In genomic region chr4:166091914-166092510, GRCh38 we compare ENCODE assay signal across 8 cellular contexts.
DNase-seq lines count a peak whose midpoint lies in the region; ATAC-seq, FAIRE-seq and TF ChIP-seq lines count a peak whose summit lies in the region.

No MANE protein-coding gene starts in this region.

- H3K36me3 Mint-ChIP-seq in nephron (ENCODE audit: low read depth), result no peaks in the 10 kb centered on the region
- no peaks in the 10 kb centered on the region for H3K36me3 Mint-ChIP-seq in stimulated activated memory B cell treated with anti-CD40 and anti-IgM and Interleukin-4, amounts not matched to agents 10 μg/mL and 1 μg/mL and 100 μg/mL, for 72 hours

- no peak for FAIRE-seq in GM19239 (lab: Jason Lieb, UNC)

- H3K27ac ChIP-seq in colonic mucosa, result no peak overlapping the region

- no peak overlapping the region for H3K4me3 Mint-ChIP-seq in nephron
- H3K4me3 Mint-ChIP-seq in stimulated activated memory B cell treated with anti-CD40 and anti-IgM and Interleukin-4, amounts not matched to agents 10 μg/mL and 1 μg/mL and 100 μg/mL, for 72 hours, result no peak overlapping the region

- peak; percentile 84 for ATAC-seq in HG03432 (IDR thresholded peaks at IDR 0.05; ENCODE audit: unreplicated experiment)
- ATAC-seq in stimulated activated memory B cell treated with anti-CD40 and anti-IgM and Interleukin-4, amounts not matched to agents 10 μg/mL and 1 μg/mL and 100 μg/mL, for 72 hours, result no peak

- H3K36me3 ChIP-seq in colonic mucosa, result no peaks in the 10 kb centered on the region

- no peaks in the 10 kb centered on the region for H3K27me3 Mint-ChIP-seq in nephron (ENCODE audit: low read depth)
- H3K27me3 Mint-ChIP-seq in stimulated activated memory B cell treated with anti-CD40 and anti-IgM and Interleukin-4, amounts not matched to agents 10 μg/mL and 1 μg/mL and 100 μg/mL, for 72 hours, result peaks cover 8% of the 10 kb centered on the region

- peak; percentile 51 for DNase-seq in COR-L47 (lab: John Stamatoyannopoulos, UW)
- DNase-seq in GM19239 (ENCODE audit: insufficient read length, low spot score), result peak; percentile 3
- peak; percentile 31 for DNase-seq in NCI-H774 (lab: John Stamatoyannopoulos, UW)
- DNase-seq in colonic mucosa, result no peak
- no peak for DNase-seq in activated CD8-positive, alpha-beta memory T cell treated with anti-CD3 and anti-CD28 coated beads, Interleukin-2, amount 50 U/mL, for 48 hours

- intact Hi-C loops in colonic mucosa (cut with DNase I), result loop anchor here (5.0 kb wide), 2 partner anchors 555 to 600 kb away; no protein-coding TSS in a partner anchor

- H3K4me1 ChIP-seq in colonic mucosa, result no peaks in the 10 kb centered on the region

- no peak overlapping the region for H3K4me3 ChIP-seq in colonic mucosa

- no peaks in the 10 kb centered on the region for H3K9me3 Mint-ChIP-seq in nephron
- H3K9me3 Mint-ChIP-seq in stimulated activated memory B cell treated with anti-CD40 and anti-IgM and Interleukin-4, amounts not matched to agents 10 μg/mL and 1 μg/mL and 100 μg/mL, for 72 hours, result no peaks in the 10 kb centered on the region

- H3K9me3 ChIP-seq in colonic mucosa, result no peaks in the 10 kb centered on the region

- H3K9ac ChIP-seq in colonic mucosa (ENCODE audit: low read depth in 2 of 2, low read length in 2 of 2), result no peak overlapping the region

- H3K27ac Mint-ChIP-seq in nephron, result no peak overlapping the region
- H3K27ac Mint-ChIP-seq in stimulated activated memory B cell treated with anti-CD40 and anti-IgM and Interleukin-4, amounts not matched to agents 10 μg/mL and 1 μg/mL and 100 μg/mL, for 72 hours, result no peak overlapping the region

- TF ChIP-seq CTCF in colonic mucosa (IDR thresholded peaks at IDR 0.05), result peak; percentile 57
- TF ChIP-seq CTCF in nephron (IDR thresholded peaks at IDR 0.05; ENCODE audit: unreplicated experiment in 3 of 3), result peak; percentile 69 to 82 (median 70)

- H3K4me1 Mint-ChIP-seq in nephron, result peaks cover 11% of the 10 kb centered on the region
- no peaks in the 10 kb centered on the region for H3K4me1 Mint-ChIP-seq in stimulated activated memory B cell treated with anti-CD40 and anti-IgM and Interleukin-4, amounts not matched to agents 10 μg/mL and 1 μg/mL and 100 μg/mL, for 72 hours

- H3K27me3 ChIP-seq in colonic mucosa, result no peaks in the 10 kb centered on the region

Comparison
In these comparisons a context has a peak if more than half of its experiments do, and no peak if none do; other contexts are left out.
1. DNase-seq: peak in COR-L47 (single experiment), GM19239 (single experiment) and NCI-H774 (single experiment); none in colonic mucosa (single experiment) and activated CD8-positive, alpha-beta memory T cell treated with anti-CD3 and anti-CD28 coated beads, Interleukin-2, amount 50 U/mL, for 48 hours (single experiment).